20 cellular contexts compared by ENCODE assay signal in genomic region chr1:245272676-245273075, GRCh38.
DNase-seq lines count a peak whose midpoint lies in the region; ATAC-seq, FAIRE-seq and TF ChIP-seq lines count a peak whose summit lies in the region.
"Had no signal": no experiment of that assay in that cellular context is flagged by ENCODE, and none has a peak within 500 bp of the region (broad histone marks: within the 10 kb centered on the region; RNA-seq: fewer than 3 reads in every experiment).

No MANE protein-coding gene starts in this region.

- H3K36me3 ChIP-seq in MM.1S (replicated peaks; ENCODE audit: insufficient read depth, low read length) = no peaks in the 10 kb centered on the region

- H4K20me1 ChIP-seq in MM.1S (ENCODE audit: insufficient read depth, low read length) = no peaks in the 10 kb centered on the region

- H3F3A ChIP-seq in MM.1S (ENCODE audit: insufficient read depth, low read length) = peaks cover 6% of the 10 kb centered on the region; the same call in 1 of the 2 replicates

- H3K9ac ChIP-seq in MM.1S (ENCODE audit: low read length) = no peak overlapping the region

- H3K9me3 ChIP-seq in MM.1S (replicated peaks; ENCODE audit: insufficient read depth, low read length) = no peaks in the 10 kb centered on the region

- no peaks in the 10 kb centered on the region for H3K4me1 ChIP-seq in MM.1S (ENCODE audit: low read length)

- H3K27ac ChIP-seq in MM.1S (ENCODE audit: low read length) = no peak overlapping the region
- H3K27ac ChIP-seq: C4-2B had no signal

- TF ChIP-seq CTCF in GM12865 (IDR thresholded peaks at IDR 0.05; ENCODE audit: insufficient read depth, low read depth, low read length, missing control alignments) (no peak), MM.1S (IDR thresholded peaks at IDR 0.05; ENCODE audit: low read length) (no peak)

- no peak overlapping the region for H2AFZ ChIP-seq in MM.1S (ENCODE audit: low read length)

- DNase-seq in GM12865 (ENCODE audit: low read depth) (peak; percentile 9), MM.1S (peak; percentile 63), fibroblast of peridontal ligament (ENCODE audit: extremely low read depth) (peak; percentile 55), urothelium cell line (ENCODE audit: low spot score) (no peak)
- DNase-seq: ACHN; AML-193; Caco-2; CD4-positive, alpha-beta T cell; DMS153; DMS79; GF-D8; H9; KBM-7 had no signal

- no peaks in the 10 kb centered on the region for H3K9me2 ChIP-seq in MM.1S (replicated peaks; ENCODE audit: insufficient read depth, low read length)

- H3K4me3 ChIP-seq in GM12865 (ENCODE audit: low read depth, low read length) (no peak overlapping the region), MM.1S (ENCODE audit: low read length) (peak overlapping the region; percentile 3; the same call in 1 of the 2 replicates)
- H3K4me3 ChIP-seq: GM12878 had no signal

- no peaks in the 10 kb centered on the region for H3K79me2 ChIP-seq in MM.1S (ENCODE audit: low read length)

- peaks cover 4% of the 10 kb centered on the region; the same call in 1 of the 2 replicates for H3K27me3 ChIP-seq in MM.1S (replicated peaks; ENCODE audit: insufficient read depth, low read length)

- H3K4me2 ChIP-seq in MM.1S (ENCODE audit: low read depth, low read length) = peak overlapping the region; percentile 31

- ATAC-seq in GM21526 (IDR thresholded peaks at IDR 0.05; ENCODE audit: low FRiP score, unreplicated experiment) = no peak
- no peak for ATAC-seq in GM21528 (IDR thresholded peaks at IDR 0.05; ENCODE audit: low FRiP score, unreplicated experiment)
- no peak for ATAC-seq in HG02973 (IDR thresholded peaks at IDR 0.05; ENCODE audit: unreplicated experiment)
- ATAC-seq: GM12878, HepG2 had no signal

- FAIRE-seq in urothelium cell line (lab: Jason Lieb, UNC) = no peak
- FAIRE-seq: GM12878, H1, HepG2 had no signal
